In genomic region chr22:37166675-37167066, GRCh38 we compare ENCODE assay signal across 8 cellular contexts. TPM values are rescaled to one million over a fixed set of nuclear protein-coding genes. Genes with fewer than 3 reads are reported as not detected.
DNase-seq lines count a peak whose midpoint lies in the region; ATAC-seq and TF ChIP-seq lines count a peak whose summit lies in the region.

No MANE protein-coding gene starts in this region.

- no peak for ATAC-seq in HG02623 (IDR thresholded peaks at IDR 0.05; ENCODE audit: unreplicated experiment)

- DNase-seq in DMS53 (lab: John Stamatoyannopoulos, UW) (peak; percentile 51), DMS53 treated with DMSO at 0.1 percent for 48 hours (lab: John Stamatoyannopoulos, UW; ENCODE audit: unreplicated experiment) (no peak), NCI-H1930 (lab: John Stamatoyannopoulos, UW) (peak; percentile 14 to 63), cerebellum (ENCODE audit: low spot score) (peak; percentile 70)
- peak; percentile 76 to 84 for DNase-seq in activated CD4-positive, alpha-beta T cell treated with anti-CD3 and anti-CD28 coated beads for 4 hours
- peak; percentile 88 for DNase-seq in stimulated activated CD4-positive, alpha-beta T cell treated with anti-CD3 and anti-CD28 coated beads, Interleukin-4, amount 100 ng/mL, for 24 hours

- peak; percentile 94 for TF ChIP-seq CTCF in liver (IDR thresholded peaks at IDR 0.05; ENCODE audit: low read depth, low read length, missing input control)

- peaks cover 4 to 21% (median 15%) of the 10 kb centered on the region in 4 donors for H3K4me1 ChIP-seq in liver (ENCODE audit: control insufficient read depth in 4 of 4, insufficient read depth in 4 of 4, low read length in 3 of 4)

- H3K27me3 ChIP-seq in liver (ENCODE audit: control insufficient read depth in 4 of 4, insufficient read depth in 4 of 4, low read length in 3 of 4), result no peaks in the 10 kb centered on the region

- peak; percentile 94 to 98 for TF ChIP-seq RAD21 in liver (IDR thresholded peaks at IDR 0.05)

- H3K4me3 ChIP-seq in liver (ENCODE audit: low read depth in 1 of 3, low read length in 3 of 3), result no peak overlapping the region

- peak overlapping the region in 1 of 2 donors; percentile 24 for H3K9ac ChIP-seq in liver (ENCODE audit: low read depth in 1 of 2, low read length in 2 of 2)

- H3K36me3 ChIP-seq in liver (ENCODE audit: control insufficient read depth in 4 of 4, insufficient read depth in 3 of 4, low read depth in 1 of 4, low read length in 3 of 4), result no peaks in the 10 kb centered on the region

- H3K27ac ChIP-seq in liver (ENCODE audit: low read depth in 1 of 2, low read length in 2 of 2), result no peak overlapping the region

- 16% methylated on average over 13 of the region's 13 CpGs for WGBS in liver

- no peaks in the 10 kb centered on the region for H3K9me3 ChIP-seq in liver (ENCODE audit: control insufficient read depth in 4 of 4, low read length in 3 of 4)

TF ChIP-seq in liver, 16 proteins besides CTCF, POLR2A, EP300 and RAD21:
- no peak for TF ChIP-seq ZBTB33 (IDR thresholded peaks at IDR 0.05)
- TF ChIP-seq RXRA (IDR thresholded peaks at IDR 0.05), result peak in 1 of 2 donors; percentile 35

RNA-seq across cellular contexts. Expression of gene IL2RB, which starts 17.0 kb away (rescaled TPM):
- total RNA-seq in cerebellum (0.18 TPM), liver (1 to 10 TPM; 1.1 to 1.8 TPM)
- 1 to 10 TPM; 1.3 TPM for polyA plus RNA-seq in liver

RNA-seq across cellular contexts. Expression of gene C1QTNF6, which starts 21.4 kb away (rescaled TPM):
- 4.4 TPM for total RNA-seq in cerebellum
- total RNA-seq in liver, result 1 to 10 TPM; 3.7 to 4.2 TPM
- 1 to 10 TPM; 3.1 to 4.5 TPM for polyA plus RNA-seq in liver

RNA-seq across cellular contexts. Expression of gene SSTR3, which starts 45.6 kb away (rescaled TPM):
- total RNA-seq in cerebellum, result 0.27 TPM
- under 1 TPM in 1 of 2 donors, not detected in 1; 0.19 TPM for total RNA-seq in liver
- polyA plus RNA-seq in liver, result not detected

RNA-seq across cellular contexts. Expression of gene TMPRSS6, which starts 57.2 kb away (rescaled TPM):
- total RNA-seq in cerebellum, result not detected
- total RNA-seq in liver, result 10 to 100 TPM; 12.6 to 47.1 TPM
- 10 to 100 TPM; 36.8 to 42.9 TPM for polyA plus RNA-seq in liver
